ENCODE assay signal across 8 cellular contexts in genomic region chr7:157690833-157691382, GRCh38.
DNase-seq lines count a peak whose midpoint lies in the region; ATAC-seq, FAIRE-seq and TF ChIP-seq lines count a peak whose summit lies in the region.

No MANE protein-coding gene starts in this region.

- in situ Hi-C loops in HepG2 (cut with HindIII; ENCODE audit: extremely low pct_ligation_motif_present, low pct_unique_long_range_greater_than_20kb), result no loop called here

- H3K27me3 Mint-ChIP-seq in endothelial cell (ENCODE audit: unreplicated experiment), result no peaks in the 10 kb centered on the region

- peaks cover 9% of the 10 kb centered on the region for H3K36me3 Mint-ChIP-seq in endothelial cell (ENCODE audit: low read depth, unreplicated experiment)

- CTCF ChIA-PET in HepG2 (lab: Yijun Ruan, JAX; ENCODE audit: low intra/inter-chr PET ratio, low total read pairs), result no interaction called here

- no TSS peak for BruUV-seq in HepG2 (replicated peaks; lab: Mats Ljungman, UMichigan)

- no peaks in the 10 kb centered on the region for H3K9me3 ChIP-seq in HepG2 (ENCODE audit: low read length)

- H3K4me3 Mint-ChIP-seq in endothelial cell (ENCODE audit: unreplicated experiment), result no peak overlapping the region

- no peaks in the 10 kb centered on the region for H3K4me1 ChIP-seq in HepG2 (ENCODE audit: insufficient read depth, low read length)

- TF ChIP-seq CTCF in HepG2 (CRISPR knock-in tag; IDR thresholded peaks at IDR 0.05) (no peak), endothelial cell (IDR thresholded peaks at IDR 0.05; ENCODE audit: unreplicated experiment) (no peak)

- H3K27ac ChIP-seq in caudate nucleus (ENCODE audit: low read depth, low read length) (no peak overlapping the region), HepG2 (ENCODE audit: extremely low read length, insufficient read depth, low read length) (no peak overlapping the region), substantia nigra (ENCODE audit: low read depth, low read length, poor library complexity, severe bottlenecking) (peak overlapping the region; percentile 59)

- POLR2A ChIA-PET in HepG2 (lab: Yijun Ruan, JAX), result no interaction called here

- DNase-seq in DMS153 treated with DMSO at 0.1 percent for 48 hours (lab: John Stamatoyannopoulos, UW; ENCODE audit: unreplicated experiment), result peak; percentile 40
- DNase-seq in NCI-H1930 (lab: John Stamatoyannopoulos, UW), result peak; percentile 47 to 58
- DNase-seq in caudate nucleus (lab: John Stamatoyannopoulos, UW), result peak in 47 of 61 donors; percentile 9 to 87 (median 69)
- DNase-seq in HepG2 (ENCODE audit: low spot score), result peak; percentile 7
- peak in 45 of 49 donors; percentile 21 to 84 (median 58) for DNase-seq in substantia nigra (lab: John Stamatoyannopoulos, UW)
- DNase-seq in endothelial cell (ENCODE audit: low spot score), result no peak
- DNase-seq in dedifferentiated amniotic fluid mesenchymal stem cell (ENCODE audit: extremely low spot score), result no peak
- DNase-seq in HCEC 1CT, result no peak

- no peak for TF ChIP-seq EP300 in HepG2 (IDR thresholded peaks at IDR 0.05; ENCODE audit: low read depth in 2 of 2, low read length in 2 of 2)
- TF ChIP-seq EP300 in HepG2 (CRISPR knock-in tag; IDR thresholded peaks at IDR 0.05; ENCODE audit: borderline replicate concordance), result no peak

- H2AFZ ChIP-seq in HepG2 (ENCODE audit: low read length), result no peak overlapping the region

- H3K9ac ChIP-seq in HepG2 (ENCODE audit: insufficient read depth, low read depth, low read length), result no peak overlapping the region

- peaks cover 22% of the 10 kb centered on the region for H3K9me3 Mint-ChIP-seq in endothelial cell (ENCODE audit: unreplicated experiment)

- ATAC-seq in HepG2, result peak; percentile 41

- peaks cover 9 to 58% of the 10 kb centered on the region in 2 experiments for H3K27me3 ChIP-seq in HepG2 (ENCODE audit: control insufficient read depth in 1 of 2, insufficient read depth in 2 of 2, low read length in 2 of 2)

- peaks cover 18% of the 10 kb centered on the region; the same call in 1 of the 2 replicates for H4K20me1 ChIP-seq in HepG2 (ENCODE audit: insufficient read depth, low read length)

- no peaks in the 10 kb centered on the region for H3K79me2 ChIP-seq in HepG2 (ENCODE audit: insufficient read depth, low read length)

- no peaks in the 10 kb centered on the region for H3K4me1 Mint-ChIP-seq in endothelial cell (ENCODE audit: unreplicated experiment)

- no peak for TF ChIP-seq RAD21 in HepG2 (CRISPR knock-in tag; IDR thresholded peaks at IDR 0.05)

- no peaks in the 10 kb centered on the region for H3K36me3 ChIP-seq in HepG2 (replicated peaks in 1 of 2; ENCODE audit: control insufficient read depth in 1 of 2, insufficient read depth in 2 of 2, low read length in 2 of 2)

- FAIRE-seq in HepG2 (lab: Jason Lieb, UNC), result no peak

- intact Hi-C loops in HepG2 (cut with micrococcal nuclease; ENCODE audit: unreplicated experiment), result no loop called here

- no peak overlapping the region for H3K27ac Mint-ChIP-seq in endothelial cell (ENCODE audit: unreplicated experiment)

- H3K4me2 ChIP-seq in HepG2 (ENCODE audit: low read depth, low read length), result peak overlapping the region; percentile 32; the same call in 1 of the 2 replicates

- H3K4me3 ChIP-seq in HepG2 (replicated peaks in 1 of 3; ENCODE audit: insufficient read depth in 1 of 3, low read depth in 2 of 3, low read length in 3 of 3), result peak overlapping the region in 1 of 3 experiments; percentile 37; a peak in 1 of 6 replicates

- WGBS in HepG2 (ENCODE audit: low lambda C conversion rate), result 6% methylated on average over 9 of the region's 60 CpGs

- no peak for TF ChIP-seq POLR2A in HepG2 (IDR thresholded peaks at IDR 0.05; ENCODE audit: insufficient read depth in 1 of 2, low read depth in 2 of 2, low read length in 2 of 2)

TF ChIP-seq in HepG2, 621 proteins besides CTCF, POLR2A, EP300 and RAD21:
- TF ChIP-seq, protein P1, sequence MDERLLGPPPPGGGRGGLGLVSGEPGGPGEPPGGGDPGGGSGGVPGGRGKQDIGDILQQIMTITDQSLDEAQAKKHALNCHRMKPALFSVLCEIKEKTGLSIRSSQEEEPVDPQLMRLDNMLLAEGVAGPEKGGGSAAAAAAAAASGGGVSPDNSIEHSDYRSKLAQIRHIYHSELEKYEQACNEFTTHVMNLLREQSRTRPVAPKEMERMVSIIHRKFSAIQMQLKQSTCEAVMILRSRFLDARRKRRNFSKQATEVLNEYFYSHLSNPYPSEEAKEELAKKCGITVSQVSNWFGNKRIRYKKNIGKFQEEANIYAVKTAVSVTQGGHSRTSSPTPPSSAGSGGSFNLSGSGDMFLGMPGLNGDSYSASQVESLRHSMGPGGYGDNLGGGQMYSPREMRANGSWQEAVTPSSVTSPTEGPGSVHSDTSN (CRISPR knock-in tag; IDR thresholded peaks at IDR 0.05), result peak; percentile 43; the same call in 1 of the 2 replicates
- TF ChIP-seq NFYB (CRISPR knock-in tag; IDR thresholded peaks at IDR 0.05), result 0 out of 2 replicates have a peak, but pooled peaks have one; percentile 16
- no peak for TF ChIP-seq ZNF589 (CRISPR knock-in tag; conservative IDR thresholded peaks at IDR 0.05)
- peak; percentile 22; the same call in 1 of the 2 replicates for TF ChIP-seq RFX1 (IDR thresholded peaks at IDR 0.05)
- TF ChIP-seq ZNF501 (CRISPR knock-in tag; IDR thresholded peaks at IDR 0.05), result no peak
- TF ChIP-seq SP2 (CRISPR knock-in tag; IDR thresholded peaks at IDR 0.05), result peak; percentile 52; the same call in 1 of the 2 replicates
- peak; percentile 42; the same call in 1 of the 2 replicates for TF ChIP-seq NFYC (CRISPR knock-in tag; IDR thresholded peaks at IDR 0.05)

Comparison
In these comparisons a context has a peak if more than half of its experiments do, and no peak if none do; other contexts are left out.
1. DNase-seq: peak in DMS153 treated with DMSO at 0.1 percent for 48 hours (single experiment), NCI-H1930 (2 of 2), caudate nucleus (47 of 61), HepG2 (single experiment) and substantia nigra (45 of 49); none in endothelial cell (single experiment), dedifferentiated amniotic fluid mesenchymal stem cell (single experiment) and HCEC 1CT (single experiment).